ENCODE assay signal across 9 cellular contexts in genomic region chr5:144232285-144232684, GRCh38.
"Had no signal": no experiment of that assay in that cellular context is flagged by ENCODE, and none has a peak within 500 bp of the region (broad histone marks: within the 10 kb centered on the region; RNA-seq: fewer than 3 reads in every experiment).

No MANE protein-coding gene starts in this region.

- H3K4me3 ChIP-seq: GM23338, HAP-1, K562 had no signal

- ATAC-seq: GM23338, HCT116, K562 had no signal

- DNase-seq: H7, HFFc6, IMR-90, KG1 had no signal

- H3K9me3 ChIP-seq: HAP-1 had no signal

- H3K36me3 ChIP-seq: HAP-1 had no signal

- FAIRE-seq: HTR-8/SVneo, K562 had no signal
